8 cellular contexts compared by ENCODE assay signal in the genomic region with DNA sequence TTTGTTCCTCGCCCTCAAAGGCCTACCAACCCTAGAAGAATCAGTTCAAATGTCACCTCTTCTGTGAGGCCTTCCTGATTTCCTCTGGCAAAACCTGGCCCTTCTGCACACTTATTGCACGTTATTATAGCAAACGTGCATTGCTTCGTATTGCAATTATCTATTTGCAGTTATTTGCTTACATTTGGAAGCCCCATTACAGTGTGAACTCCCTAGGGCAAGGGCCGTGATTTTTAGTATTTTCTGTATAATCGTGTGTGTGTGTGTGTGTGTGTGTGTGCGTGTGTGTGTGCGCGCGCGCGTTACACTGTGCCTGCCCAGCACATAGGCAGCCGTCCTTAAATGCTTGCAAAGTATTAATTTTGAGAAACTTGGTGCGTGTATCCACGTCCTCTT. TPM values are rescaled to one million over a fixed set of nuclear protein-coding genes. Genes with fewer than 3 reads are reported as not detected.
A peak's percentile ranks its signal among the peaks of the same experiment; 100 is the strongest.
DNase-seq lines count a peak whose midpoint lies in the region; ATAC-seq and TF ChIP-seq lines count a peak whose summit lies in the region.

No MANE protein-coding gene starts in this region.

- no peak for DNase-seq in RWPE1 (ENCODE audit: low spot score)
- no peak for DNase-seq in foreskin keratinocyte
- no peak for DNase-seq in sciatic nerve (ENCODE audit: low spot score)
- no peak for DNase-seq in effector CD4-positive, alpha-beta T cell
- no peak for DNase-seq in glomerular visceral epithelial cell (ENCODE audit: extremely low spot score)
- no peak for DNase-seq in DMS53 treated with DMSO at 0.1 percent for 48 hours (lab: John Stamatoyannopoulos, UW; ENCODE audit: unreplicated experiment)

- POLR2A ChIA-PET in HEK293 (lab: Yijun Ruan, JAX), result interaction anchor here (0.6 to 1.3 kb wide), 7 partner anchors 8 to 475 kb away, joined by 3 to 11 read pairs (median 4); no protein-coding TSS in a partner anchor
- POLR2A ChIA-PET in RWPE1 (lab: Yijun Ruan, JAX; ENCODE audit: low non-redundant PET), result no interaction called here

- ATAC-seq in GM18499 (IDR thresholded peaks at IDR 0.05; ENCODE audit: insufficient read depth, unreplicated experiment) (peak; percentile 23), foreskin keratinocyte (peak; percentile 48), sciatic nerve (peak; percentile 27)

- CTCF ChIA-PET in HEK293 (lab: Yijun Ruan, JAX), result interaction anchor here (0.5 to 0.8 kb wide), 4 partner anchors 11 to 222 kb away, joined by 3 to 4 read pairs (median 3); no protein-coding TSS in a partner anchor
- CTCF ChIA-PET in RWPE1 (lab: Yijun Ruan, JAX), result interaction anchor here (0.7 kb wide), 1 partner anchor 26 kb away, joined by 3 read pairs; no protein-coding TSS in a partner anchor

- intact Hi-C loops in sciatic nerve (cut with DNase I), result no loop called here

- H3K36me3 ChIP-seq in HEK293 (ENCODE audit: control insufficient read depth in 2 of 2, insufficient read depth in 1 of 2, low read length in 2 of 2), result peaks cover 0 to 22% of the 10 kb centered on the region in 2 experiments; a peak in 1 of 3 replicates

- no peaks in the 10 kb centered on the region for H3K9me3 ChIP-seq in HEK293 (ENCODE audit: control insufficient read depth, insufficient read depth, low read depth, low read length)

- H3K4me3 ChIP-seq in HEK293 (ENCODE audit: low read depth, low read length), result peak overlapping the region; percentile 41

- TF ChIP-seq CTCF in HEK293 (tag by site-specific recombination; IDR thresholded peaks at IDR 0.05) (no peak), RWPE1 (conservative IDR thresholded peaks at IDR 0.05; ENCODE audit: low read depth) (no peak), foreskin keratinocyte (conservative IDR thresholded peaks at IDR 0.05) (no peak)

- H3K27ac ChIP-seq in HEK293 (ENCODE audit: extremely low read depth, low read depth, low read length) (no peak overlapping the region), RWPE1 (peak overlapping the region; percentile 47; the same call in 1 of the 2 replicates), foreskin keratinocyte (no peak overlapping the region)

- H3K27me3 ChIP-seq in foreskin keratinocyte, result no peaks in the 10 kb centered on the region

- H3K4me1 ChIP-seq in HEK293 (ENCODE audit: control insufficient read depth, insufficient read depth, low read length) (no peaks in the 10 kb centered on the region), foreskin keratinocyte (peaks cover 3% of the 10 kb centered on the region)

TF ChIP-seq in HEK293, 187 proteins besides CTCF, POLR2A, EP300 and RAD21 (continues in another document):
- TF ChIP-seq, protein P1, sequence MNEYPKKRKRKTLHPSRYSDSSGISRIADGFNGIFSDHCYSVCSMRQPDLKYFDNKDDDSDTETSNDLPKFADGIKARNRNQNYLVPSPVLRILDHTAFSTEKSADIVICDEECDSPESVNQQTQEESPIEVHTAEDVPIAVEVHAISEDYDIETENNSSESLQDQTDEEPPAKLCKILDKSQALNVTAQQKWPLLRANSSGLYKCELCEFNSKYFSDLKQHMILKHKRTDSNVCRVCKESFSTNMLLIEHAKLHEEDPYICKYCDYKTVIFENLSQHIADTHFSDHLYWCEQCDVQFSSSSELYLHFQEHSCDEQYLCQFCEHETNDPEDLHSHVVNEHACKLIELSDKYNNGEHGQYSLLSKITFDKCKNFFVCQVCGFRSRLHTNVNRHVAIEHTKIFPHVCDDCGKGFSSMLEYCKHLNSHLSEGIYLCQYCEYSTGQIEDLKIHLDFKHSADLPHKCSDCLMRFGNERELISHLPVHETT (tag by site-specific recombination; IDR thresholded peaks at IDR 0.05), result no peak; the same call in 1 of the 2 replicates
- no peak for TF ChIP-seq KLF7 (tag by site-specific recombination; IDR thresholded peaks at IDR 0.05; ENCODE audit: borderline replicate concordance)
- no peak for TF ChIP-seq SETDB1 (IDR thresholded peaks at IDR 0.05; ENCODE audit: insufficient read length, low read length)
- TF ChIP-seq, protein P2, sequence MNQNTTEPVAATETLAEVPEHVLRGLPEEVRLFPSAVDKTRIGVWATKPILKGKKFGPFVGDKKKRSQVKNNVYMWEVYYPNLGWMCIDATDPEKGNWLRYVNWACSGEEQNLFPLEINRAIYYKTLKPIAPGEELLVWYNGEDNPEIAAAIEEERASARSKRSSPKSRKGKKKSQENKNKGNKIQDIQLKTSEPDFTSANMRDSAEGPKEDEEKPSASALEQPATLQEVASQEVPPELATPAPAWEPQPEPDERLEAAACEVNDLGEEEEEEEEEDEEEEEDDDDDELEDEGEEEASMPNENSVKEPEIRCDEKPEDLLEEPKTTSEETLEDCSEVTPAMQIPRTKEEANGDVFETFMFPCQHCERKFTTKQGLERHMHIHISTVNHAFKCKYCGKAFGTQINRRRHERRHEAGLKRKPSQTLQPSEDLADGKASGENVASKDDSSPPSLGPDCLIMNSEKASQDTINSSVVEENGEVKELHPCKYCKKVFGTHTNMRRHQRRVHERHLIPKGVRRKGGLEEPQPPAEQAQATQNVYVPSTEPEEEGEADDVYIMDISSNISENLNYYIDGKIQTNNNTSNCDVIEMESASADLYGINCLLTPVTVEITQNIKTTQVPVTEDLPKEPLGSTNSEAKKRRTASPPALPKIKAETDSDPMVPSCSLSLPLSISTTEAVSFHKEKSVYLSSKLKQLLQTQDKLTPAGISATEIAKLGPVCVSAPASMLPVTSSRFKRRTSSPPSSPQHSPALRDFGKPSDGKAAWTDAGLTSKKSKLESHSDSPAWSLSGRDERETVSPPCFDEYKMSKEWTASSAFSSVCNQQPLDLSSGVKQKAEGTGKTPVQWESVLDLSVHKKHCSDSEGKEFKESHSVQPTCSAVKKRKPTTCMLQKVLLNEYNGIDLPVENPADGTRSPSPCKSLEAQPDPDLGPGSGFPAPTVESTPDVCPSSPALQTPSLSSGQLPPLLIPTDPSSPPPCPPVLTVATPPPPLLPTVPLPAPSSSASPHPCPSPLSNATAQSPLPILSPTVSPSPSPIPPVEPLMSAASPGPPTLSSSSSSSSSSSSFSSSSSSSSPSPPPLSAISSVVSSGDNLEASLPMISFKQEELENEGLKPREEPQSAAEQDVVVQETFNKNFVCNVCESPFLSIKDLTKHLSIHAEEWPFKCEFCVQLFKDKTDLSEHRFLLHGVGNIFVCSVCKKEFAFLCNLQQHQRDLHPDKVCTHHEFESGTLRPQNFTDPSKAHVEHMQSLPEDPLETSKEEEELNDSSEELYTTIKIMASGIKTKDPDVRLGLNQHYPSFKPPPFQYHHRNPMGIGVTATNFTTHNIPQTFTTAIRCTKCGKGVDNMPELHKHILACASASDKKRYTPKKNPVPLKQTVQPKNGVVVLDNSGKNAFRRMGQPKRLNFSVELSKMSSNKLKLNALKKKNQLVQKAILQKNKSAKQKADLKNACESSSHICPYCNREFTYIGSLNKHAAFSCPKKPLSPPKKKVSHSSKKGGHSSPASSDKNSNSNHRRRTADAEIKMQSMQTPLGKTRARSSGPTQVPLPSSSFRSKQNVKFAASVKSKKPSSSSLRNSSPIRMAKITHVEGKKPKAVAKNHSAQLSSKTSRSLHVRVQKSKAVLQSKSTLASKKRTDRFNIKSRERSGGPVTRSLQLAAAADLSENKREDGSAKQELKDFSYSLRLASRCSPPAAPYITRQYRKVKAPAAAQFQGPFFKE (tag by site-specific recombination; IDR thresholded peaks at IDR 0.05; ENCODE audit: borderline replicate concordance), result no peak
- no peak for TF ChIP-seq ZNF704 (tag by site-specific recombination; IDR thresholded peaks at IDR 0.05)
- TF ChIP-seq, protein P3, sequence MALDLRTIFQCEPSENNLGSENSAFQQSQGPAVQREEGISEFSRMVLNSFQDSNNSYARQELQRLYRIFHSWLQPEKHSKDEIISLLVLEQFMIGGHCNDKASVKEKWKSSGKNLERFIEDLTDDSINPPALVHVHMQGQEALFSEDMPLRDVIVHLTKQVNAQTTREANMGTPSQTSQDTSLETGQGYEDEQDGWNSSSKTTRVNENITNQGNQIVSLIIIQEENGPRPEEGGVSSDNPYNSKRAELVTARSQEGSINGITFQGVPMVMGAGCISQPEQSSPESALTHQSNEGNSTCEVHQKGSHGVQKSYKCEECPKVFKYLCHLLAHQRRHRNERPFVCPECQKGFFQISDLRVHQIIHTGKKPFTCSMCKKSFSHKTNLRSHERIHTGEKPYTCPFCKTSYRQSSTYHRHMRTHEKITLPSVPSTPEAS (tag by site-specific recombination; IDR thresholded peaks at IDR 0.05), result peak; percentile 92
- TF ChIP-seq SP7 (tag by site-specific recombination; IDR thresholded peaks at IDR 0.05), result no peak
- TF ChIP-seq, protein P4, sequence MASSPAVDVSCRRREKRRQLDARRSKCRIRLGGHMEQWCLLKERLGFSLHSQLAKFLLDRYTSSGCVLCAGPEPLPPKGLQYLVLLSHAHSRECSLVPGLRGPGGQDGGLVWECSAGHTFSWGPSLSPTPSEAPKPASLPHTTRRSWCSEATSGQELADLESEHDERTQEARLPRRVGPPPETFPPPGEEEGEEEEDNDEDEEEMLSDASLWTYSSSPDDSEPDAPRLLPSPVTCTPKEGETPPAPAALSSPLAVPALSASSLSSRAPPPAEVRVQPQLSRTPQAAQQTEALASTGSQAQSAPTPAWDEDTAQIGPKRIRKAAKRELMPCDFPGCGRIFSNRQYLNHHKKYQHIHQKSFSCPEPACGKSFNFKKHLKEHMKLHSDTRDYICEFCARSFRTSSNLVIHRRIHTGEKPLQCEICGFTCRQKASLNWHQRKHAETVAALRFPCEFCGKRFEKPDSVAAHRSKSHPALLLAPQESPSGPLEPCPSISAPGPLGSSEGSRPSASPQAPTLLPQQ (tag by site-specific recombination; IDR thresholded peaks at IDR 0.05), result no peak
- no peak for TF ChIP-seq ZNF202 (tag by site-specific recombination; IDR thresholded peaks at IDR 0.05; ENCODE audit: borderline replicate concordance)
- no peak for TF ChIP-seq ZNF707 (tag by site-specific recombination; IDR thresholded peaks at IDR 0.05)
- no peak for TF ChIP-seq ZEB2 (tag by site-specific recombination; IDR thresholded peaks at IDR 0.05)
- no peak for TF ChIP-seq ZNF174 (tag by site-specific recombination; IDR thresholded peaks at IDR 0.05)
- no peak for TF ChIP-seq ZNF223 (tag by site-specific recombination; IDR thresholded peaks at IDR 0.05)
- TF ChIP-seq HOXD13 (CRISPR knock-in tag; IDR thresholded peaks at IDR 0.05; ENCODE audit: borderline replicate concordance), result no peak

RNA-seq across cellular contexts. Expression of gene SEMA4F, which starts 0.5 kb away (rescaled TPM):
- total RNA-seq in foreskin keratinocyte (11.9 and 12.1 TPM in 2 replicates), sciatic nerve (11.5 TPM)
- 8.0 and 8.4 TPM in 2 replicates for polyA plus RNA-seq in foreskin keratinocyte

RNA-seq across cellular contexts. Expression of gene M1AP, which starts 5.5 kb away (rescaled TPM):
- 2.7 and 3.2 TPM in 2 replicates for total RNA-seq in foreskin keratinocyte
- 1.2 and 2.1 TPM in 2 replicates for polyA plus RNA-seq in foreskin keratinocyte
- total RNA-seq in sciatic nerve, result 1.1 TPM
